ENCODE assay signal across 11 cellular contexts in genomic region chr2:21043744-21044532, GRCh38. TPM values are rescaled to one million over a fixed set of nuclear protein-coding genes. Genes with fewer than 3 reads are reported as not detected.
DNase-seq lines count a peak whose midpoint lies in the region; FAIRE-seq and TF ChIP-seq lines count a peak whose summit lies in the region.
"Had no signal": no experiment of that assay in that cellular context is flagged by ENCODE, and none has a peak within 500 bp of the region (broad histone marks: within the 10 kb centered on the region; RNA-seq: fewer than 3 reads in every experiment).

Gene APOB, minus strand, starts transcription at chr2:21044073. Its CDS starts 128 bp downstream, at chr2:21043945.

- no peak for TF ChIP-seq CTCF in bronchial epithelial cell (IDR thresholded peaks at IDR 0.05; ENCODE audit: insufficient read depth, low read length, severe bottlenecking)
- no peak for TF ChIP-seq CTCF in liver (IDR thresholded peaks at IDR 0.05; ENCODE audit: low read depth, low read length, missing input control)

- no peaks in the 10 kb centered on the region for H3K36me3 Mint-ChIP-seq in T-helper 2 cell treated with Interferon-gamma antibody and Interleukin-4, amounts not matched to agents 5 μg/mL and 100 μg/mL, for 36 hours (ENCODE audit: low read depth)

- WGBS in liver, result 18% methylated on average over 51 of the region's 51 CpGs

- peak within 1 kb of the TSS; percentile 87 to 99 for H3K9ac ChIP-seq in liver (ENCODE audit: low read depth in 1 of 2, low read length in 2 of 2)
- peak within 1 kb of the TSS in 1 of 2 donors; percentile 29 for H3K9ac ChIP-seq in stomach smooth muscle (ENCODE audit: low read length in 2 of 2)

- DNase-seq in DMS 273 (lab: John Stamatoyannopoulos, UW; ENCODE audit: unreplicated experiment) (peak; percentile 58), DMS 273 treated with DMSO at 0.1 percent for 48 hours (lab: John Stamatoyannopoulos, UW) (no peak), bronchial epithelial cell (ENCODE audit: low read depth) (no peak), NCI-H1694 treated with DMSO at 0.1 percent for 48 hours (lab: John Stamatoyannopoulos, UW) (no peak), NCI-H226 (no peak)
- no peak for DNase-seq in T-helper 2 cell treated with Interferon-gamma antibody and Interleukin-4, amounts not matched to agents 5 μg/mL and 100 μg/mL, for 36 hours (ENCODE audit: low spot score)
- DNase-seq: activated naive CD4-positive, alpha-beta T cell treated with anti-CD3 and anti-CD28 coated beads, Interleukin-2, amount 50 U/mL, for 16 hours had no signal

- H3K4me3 Mint-ChIP-seq in T-helper 2 cell treated with Interferon-gamma antibody and Interleukin-4, amounts not matched to agents 5 μg/mL and 100 μg/mL, for 36 hours, result no peak within 1 kb of the TSS

- H3K27me3 Mint-ChIP-seq in T-helper 2 cell treated with Interferon-gamma antibody and Interleukin-4, amounts not matched to agents 5 μg/mL and 100 μg/mL, for 36 hours (ENCODE audit: low read depth), result peaks cover 14% of the 10 kb centered on the region

- no peak within 1 kb of the TSS for H3K27ac Mint-ChIP-seq in T-helper 2 cell treated with Interferon-gamma antibody and Interleukin-4, amounts not matched to agents 5 μg/mL and 100 μg/mL, for 36 hours

- H3K36me3 ChIP-seq in bronchial epithelial cell (ENCODE audit: control insufficient read depth, insufficient read depth, low read length), result no peaks in the 10 kb centered on the region
- peaks cover 0 to 22% (median 9%) of the 10 kb centered on the region in 4 donors for H3K36me3 ChIP-seq in liver (ENCODE audit: control insufficient read depth in 4 of 4, insufficient read depth in 3 of 4, low read depth in 1 of 4, low read length in 3 of 4)
- no peaks in the 10 kb centered on the region for H3K36me3 ChIP-seq in stomach smooth muscle (ENCODE audit: control insufficient read depth in 2 of 2, insufficient read depth in 2 of 2, low read length in 2 of 2)

- H3K4me1 ChIP-seq in liver (ENCODE audit: control insufficient read depth in 4 of 4, insufficient read depth in 4 of 4, low read length in 3 of 4) (peaks cover 3 to 42% (median 18%) of the 10 kb centered on the region in 4 donors), stomach smooth muscle (ENCODE audit: control insufficient read depth, insufficient read depth, low read length) (peaks cover 16% of the 10 kb centered on the region)

- FAIRE-seq in bronchial epithelial cell (lab: Jason Lieb, UNC), result peak; percentile 13
- FAIRE-seq: frontal cortex had no signal

- H3K27me3 ChIP-seq in bronchial epithelial cell (ENCODE audit: control insufficient read depth, insufficient read depth, low read length) (peaks cover 6% of the 10 kb centered on the region), liver (ENCODE audit: control insufficient read depth in 4 of 4, insufficient read depth in 4 of 4, low read length in 3 of 4) (no peaks in the 10 kb centered on the region), stomach smooth muscle (ENCODE audit: control insufficient read depth in 1 of 2, insufficient read depth in 2 of 2, low read length in 2 of 2) (no peaks in the 10 kb centered on the region)

- H3K4me3 ChIP-seq in bronchial epithelial cell (ENCODE audit: low read depth, low read length) (no peak within 1 kb of the TSS), liver (ENCODE audit: low read depth in 1 of 3, low read length in 3 of 3) (peak within 1 kb of the TSS; percentile 84 to 91 (median 90)), stomach smooth muscle (ENCODE audit: low read length in 2 of 2) (peak within 1 kb of the TSS; percentile 51 to 55)

- H3K27ac ChIP-seq in liver (ENCODE audit: low read depth in 1 of 2, low read length in 2 of 2) (peak within 1 kb of the TSS; percentile 92), stomach smooth muscle (ENCODE audit: low read length) (no peak within 1 kb of the TSS)
- H3K27ac ChIP-seq: 22Rv1 had no signal

- peaks cover 3% of the 10 kb centered on the region for H3K4me1 Mint-ChIP-seq in T-helper 2 cell treated with Interferon-gamma antibody and Interleukin-4, amounts not matched to agents 5 μg/mL and 100 μg/mL, for 36 hours (ENCODE audit: low read depth)

- peak; percentile 45 to 47 for TF ChIP-seq RAD21 in liver (IDR thresholded peaks at IDR 0.05)

- H3K9me3 ChIP-seq in liver (ENCODE audit: control insufficient read depth in 4 of 4, low read length in 3 of 4) (no peaks in the 10 kb centered on the region), stomach smooth muscle (ENCODE audit: control insufficient read depth in 2 of 2, low read length in 2 of 2) (no peaks in the 10 kb centered on the region)

- no peaks in the 10 kb centered on the region for H3K9me3 Mint-ChIP-seq in T-helper 2 cell treated with Interferon-gamma antibody and Interleukin-4, amounts not matched to agents 5 μg/mL and 100 μg/mL, for 36 hours

TF ChIP-seq in liver, 16 proteins besides CTCF, POLR2A, EP300 and RAD21:
- peak in 1 of 2 donors; percentile 28 for TF ChIP-seq EGR1 (IDR thresholded peaks at IDR 0.05; ENCODE audit: low read depth in 2 of 2)
- TF ChIP-seq YY1 (IDR thresholded peaks at IDR 0.05), result peak; percentile 77
- peak; percentile 45 for TF ChIP-seq ZBTB33 (IDR thresholded peaks at IDR 0.05)
- TF ChIP-seq RXRA (IDR thresholded peaks at IDR 0.05), result peak; percentile 33 to 69
- peak; percentile 90 for TF ChIP-seq REST (IDR thresholded peaks at IDR 0.05)
- peak; percentile 97 for TF ChIP-seq TAF1 (conservative IDR thresholded peaks at IDR 0.05)
- peak; percentile 35 for TF ChIP-seq FOXA1 (IDR thresholded peaks at IDR 0.05)
- TF ChIP-seq MAX (IDR thresholded peaks at IDR 0.05), result peak; percentile 50
- peak; percentile 74 for TF ChIP-seq SP1 (IDR thresholded peaks at IDR 0.05)
- peak; percentile 93 to 94 for TF ChIP-seq HNF4A (conservative IDR thresholded peaks at IDR 0.05)
- no peak for TF ChIP-seq JUND (IDR thresholded peaks at IDR 0.05)
- peak; percentile 91 for TF ChIP-seq HNF4G (IDR thresholded peaks at IDR 0.05)
- peak; percentile 56 for TF ChIP-seq ATF3 (IDR thresholded peaks at IDR 0.05)
- peak; percentile 16 for TF ChIP-seq FOXA2 (IDR thresholded peaks at IDR 0.05)
- no peak for TF ChIP-seq GABPA (IDR thresholded peaks at IDR 0.05 in 1 of 2, conservative IDR thresholded peaks at IDR 0.05 in 1 of 2)
- TF ChIP-seq NR2F2 (IDR thresholded peaks at IDR 0.05), result peak; percentile 25

RNA-seq across cellular contexts. Expression of gene APOB, which starts in this region (rescaled TPM):
- under 0.01 TPM in 1 of 2 replicates, not detected in the other for total RNA-seq in bronchial epithelial cell
- 1,000 to 10,000 TPM; 2,357 to 2,949 TPM for total RNA-seq in liver
- 100 to 1,000 TPM; 431 to 570 TPM for polyA plus RNA-seq in liver

Comparison
In these comparisons a context has a peak if more than half of its experiments do, and no peak if none do; other contexts are left out.
1. RNA of gene APOB (total RNA-seq): 2,357 to 2,949 TPM in liver; under 0.01 TPM in bronchial epithelial cell; every median in the first group is over 1,000 times any median in the second.